12 cellular contexts compared by ENCODE assay signal in the genomic region with DNA sequence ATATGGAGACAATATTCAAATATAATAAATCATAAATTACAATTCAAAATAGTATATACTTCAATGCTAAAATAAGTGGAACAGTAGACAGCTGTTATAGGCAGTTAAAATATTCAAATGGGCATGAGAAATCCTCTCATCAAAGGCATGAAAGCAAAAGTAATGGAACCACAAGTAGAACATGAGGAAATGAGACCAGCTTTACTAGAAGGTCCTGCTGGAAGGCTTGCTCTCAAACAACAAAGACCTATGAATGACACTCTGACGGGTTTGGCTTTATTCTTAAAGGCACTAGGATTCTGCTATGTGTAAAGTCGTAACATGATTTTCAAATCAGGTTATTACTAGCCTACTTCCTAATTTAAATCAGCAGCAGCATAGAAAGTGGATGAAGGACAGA.
A peak's percentile ranks its signal among the peaks of the same experiment; 100 is the strongest.
DNase-seq lines count a peak whose midpoint lies in the region; ATAC-seq, FAIRE-seq and TF ChIP-seq lines count a peak whose summit lies in the region.
"Had no signal": no experiment of that assay in that cellular context is flagged by ENCODE, and none has a peak within 500 bp of the region (broad histone marks: within the 10 kb centered on the region; RNA-seq: fewer than 3 reads in every experiment).

No MANE protein-coding gene starts in this region.

- H3K4me3 ChIP-seq in GM12864 (ENCODE audit: low read depth, low read length) = no peak overlapping the region

- peak; percentile 96 for FAIRE-seq in GM19239 (lab: Jason Lieb, UNC)

- ATAC-seq in HG02763 (IDR thresholded peaks at IDR 0.05; ENCODE audit: unreplicated experiment) (peak; percentile 59), HG02571 (IDR thresholded peaks at IDR 0.05; ENCODE audit: unreplicated experiment) (no peak)
- ATAC-seq: right cardiac atrium had no signal

- no peak for TF ChIP-seq CTCF in GM12864 (IDR thresholded peaks at IDR 0.05; ENCODE audit: low read depth, low read length, missing control alignments)

- DNase-seq in GM12864 (ENCODE audit: low read depth) (peak; percentile 31), GM19239 (ENCODE audit: insufficient read length, low spot score) (peak; percentile 17), MV-4-11 (lab: John Stamatoyannopoulos, UW) (peak; percentile 63), GM03348 (ENCODE audit: low spot score) (no peak), NCI-H774 (lab: John Stamatoyannopoulos, UW) (no peak)
- no peak for DNase-seq in activated T-cell treated with anti-CD3 and anti-CD28 coated beads, Interleukin-2, amount 50 U/mL, for 1 hour
- DNase-seq: cortex of kidney, mesendoderm, NCI-H2029, right cardiac atrium had no signal

Comparison
In these comparisons a context has a peak if more than half of its experiments do, and no peak if none do; other contexts are left out.
1. DNase-seq: peak in GM12864 (single experiment), GM19239 (single experiment) and MV-4-11 (single experiment); none in GM03348 (single experiment), NCI-H774 (single experiment) and activated T-cell treated with anti-CD3 and anti-CD28 coated beads, Interleukin-2, amount 50 U/mL, for 1 hour (single experiment).